Comparison of ENCODE assay signal across 26 cellular contexts in the genomic region with DNA sequence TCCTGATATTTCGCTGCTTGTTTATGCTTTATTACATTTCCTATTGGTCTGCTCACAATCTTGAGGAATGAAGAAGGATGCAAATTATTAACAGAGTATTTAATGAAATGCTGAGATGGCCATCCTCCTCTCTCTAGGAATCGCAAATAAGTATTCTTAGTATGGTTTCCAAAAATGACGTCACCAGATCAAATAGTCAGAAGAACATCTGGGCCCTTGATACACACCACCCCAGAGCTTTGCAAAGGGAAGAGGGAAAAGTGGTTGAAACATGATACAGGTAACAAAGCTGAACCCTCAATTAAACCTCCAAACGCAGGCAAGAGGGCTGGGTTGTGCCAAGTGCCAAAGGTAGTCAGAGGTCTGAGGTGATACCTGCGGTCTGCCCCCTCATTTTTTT.
DNase-seq lines count a peak whose midpoint lies in the region; ATAC-seq and TF ChIP-seq lines count a peak whose summit lies in the region.
"Had no signal": no experiment of that assay in that cellular context is flagged by ENCODE, and none has a peak within 500 bp of the region (broad histone marks: within the 10 kb centered on the region; RNA-seq: fewer than 3 reads in every experiment).

No MANE protein-coding gene starts in this region.

- no peaks in the 10 kb centered on the region for H3K79me2 ChIP-seq in H9 (ENCODE audit: insufficient read depth, low read length)
- H3K79me2 ChIP-seq: hepatocyte had no signal

- H3K79me1 ChIP-seq in H9 (ENCODE audit: insufficient read depth, low read depth, low read length, poor library complexity, severe bottlenecking): no peaks in the 10 kb centered on the region

- H3K9me3 ChIP-seq in aorta (ENCODE audit: control insufficient read depth, low read length): peaks cover 4% of the 10 kb centered on the region
- H3K9me3 ChIP-seq in H9 (ENCODE audit: control insufficient read depth, low read depth, low read length): no peaks in the 10 kb centered on the region
- H3K9me3 ChIP-seq: colonic mucosa, esophagus squamous epithelium, gastrocnemius medialis, left lung, Peyer's patch had no signal

- no peak overlapping the region for H2BK12ac ChIP-seq in H9 (ENCODE audit: insufficient read length, low read depth, low read length)

- H3K23me2 ChIP-seq in H9 (ENCODE audit: insufficient read length, low read depth, low read length, poor library complexity, severe bottlenecking): no peaks in the 10 kb centered on the region

- no peak for TF ChIP-seq CTCF in H9 (conservative IDR thresholded peaks at IDR 0.05)

- H3K27me3 ChIP-seq in aorta (ENCODE audit: control insufficient read depth in 1 of 2, insufficient read depth in 2 of 2, low read length in 1 of 2) (peaks cover 0 to 2% of the 10 kb centered on the region in 2 donors), H9 (ENCODE audit: insufficient read depth, low read length) (no peaks in the 10 kb centered on the region)
- H3K27me3 ChIP-seq: colonic mucosa, hepatocyte, left lung, Peyer's patch had no signal

- H2BK15ac ChIP-seq in H9 (ENCODE audit: low read depth, low read length): no peak overlapping the region

- no peak overlapping the region for H4K8ac ChIP-seq in H9 (replicated peaks; ENCODE audit: insufficient read length, low read depth, low read length)

- H4K5ac ChIP-seq in H9 (ENCODE audit: insufficient read length, low read depth, low read length): no peak overlapping the region

- H4K20me1 ChIP-seq in H9 (ENCODE audit: control insufficient read depth, insufficient read depth, insufficient read length): no peaks in the 10 kb centered on the region

- DNase-seq in DMS 273 (lab: John Stamatoyannopoulos, UW; ENCODE audit: unreplicated experiment) (peak; percentile 73), DMS79 (lab: John Stamatoyannopoulos, UW) (peak; percentile 96), NCI-H2029 treated with DMSO at 0.1 percent for 48 hours (lab: John Stamatoyannopoulos, UW) (peak; percentile 26), NCI-H69 (lab: John Stamatoyannopoulos, UW) (peak; percentile 52), posterior vena cava (ENCODE audit: low spot score) (no peak), aorta (no peak), H9 (no peak)
- DNase-seq: activated CD4-positive, alpha-beta T cell treated with anti-CD3 and anti-CD28 coated beads, Interleukin-2, amount 50 U/mL, for 4 hours; activated CD4-positive, CD25-positive, alpha-beta regulatory T cell; activated gamma-delta T cell treated with Interleukin-2 at 50 U/mL for 16 hours; colonic mucosa; esophagus squamous epithelium; gastrocnemius medialis; GM23248; naive thymus-derived CD8-positive, alpha-beta T cell; NCI-H2227 treated with DMSO at 0.1 percent for 48 hours; occipital lobe; SIG-M5; SW 1271 had no signal

- no peaks in the 10 kb centered on the region for H3K9me3 Mint-ChIP-seq in H9
- H3K9me3 Mint-ChIP-seq: type B pancreatic cell had no signal

- no peak overlapping the region for H2AK5ac ChIP-seq in H9 (ENCODE audit: insufficient read length, low read length)

- H2AFZ ChIP-seq in H9 (ENCODE audit: low read length): no peak overlapping the region
- H2AFZ ChIP-seq: GM23248, hepatocyte had no signal

- no peak overlapping the region for H3K4me3 Mint-ChIP-seq in H9
- H3K4me3 Mint-ChIP-seq: mesothelial cell of epicardium, type B pancreatic cell had no signal

- H2BK120ac ChIP-seq in H9 (ENCODE audit: low read depth, low read length, poor library complexity, severe bottlenecking): no peak overlapping the region

- no peaks in the 10 kb centered on the region; a peak in 1 of 7 replicates for H3K36me3 Mint-ChIP-seq in H9 (ENCODE audit: insufficient read depth in 1 of 3, low read depth in 3 of 3)
- H3K36me3 Mint-ChIP-seq: mesothelial cell of epicardium, type B pancreatic cell had no signal

- H3T11ph ChIP-seq in H9 (ENCODE audit: low read length): no peak overlapping the region

- no peak overlapping the region for H2BK5ac ChIP-seq in H9 (ENCODE audit: insufficient read length, low read length)

- WGBS in aorta, 2 donors: 77 to 78% methylated on average over 5 of the region's 5 CpGs
- WGBS in H9 (ENCODE audit: extremely low coverage, insufficient read length, low lambda C conversion rate): no CpG with 5 or more reads among the region's 5 CpGs

- no peaks in the 10 kb centered on the region for H3K36me3 ChIP-seq in aorta (ENCODE audit: control insufficient read depth in 1 of 2, insufficient read depth in 2 of 2, low read length in 1 of 2)
- H3K36me3 ChIP-seq: colonic mucosa, esophagus squamous epithelium, gastrocnemius medialis, left lung, Peyer's patch had no signal

- H3K4me1 ChIP-seq in aorta (ENCODE audit: control insufficient read depth in 1 of 2, insufficient read depth in 2 of 2, low read length in 2 of 2) (no peaks in the 10 kb centered on the region), H9 (ENCODE audit: insufficient read depth, low read length) (no peaks in the 10 kb centered on the region)
- H3K4me1 ChIP-seq: colonic mucosa, esophagus squamous epithelium, gastrocnemius medialis, left lung, Peyer's patch had no signal

- H3K4me3 ChIP-seq in aorta (ENCODE audit: low read length in 2 of 2): no peak overlapping the region
- H3K4me3 ChIP-seq: colonic mucosa, esophagus squamous epithelium, gastrocnemius medialis, GM23248, hepatocyte, left lung, Peyer's patch had no signal

- no peak overlapping the region for H2BK20ac ChIP-seq in H9 (ENCODE audit: low read depth, low read length, poor library complexity, severe bottlenecking)

- intact Hi-C loops in posterior vena cava (cut with DNase I): no loop called here
- intact Hi-C loops in aorta (cut with DNase I): no loop called here

- no peak overlapping the region for H3K23ac ChIP-seq in H9 (ENCODE audit: insufficient read length, low read depth, low read length)

- H3K18ac ChIP-seq in H9 (ENCODE audit: insufficient read length, low read depth, low read length): no peak overlapping the region

- peaks cover 2% of the 10 kb centered on the region; the same call in 1 of the 2 replicates for H3K27me3 Mint-ChIP-seq in H9 (ENCODE audit: low read depth)
- H3K27me3 Mint-ChIP-seq: type B pancreatic cell had no signal

- H3K14ac ChIP-seq in H9 (ENCODE audit: insufficient read depth, low read length): no peak overlapping the region

- H3K4me2 ChIP-seq in H9 (ENCODE audit: insufficient read depth, insufficient read length, low read length): no peak overlapping the region
- H3K4me2 ChIP-seq: hepatocyte had no signal

- no peak overlapping the region for H3K56ac ChIP-seq in H9 (ENCODE audit: insufficient read length, low read depth, low read length)

- no peak overlapping the region for H3K4ac ChIP-seq in H9 (ENCODE audit: low read depth, low read length)

- H4K91ac ChIP-seq in H9 (ENCODE audit: insufficient read length, low read depth, low read length): no peak overlapping the region

- no peak overlapping the region for H3K27ac ChIP-seq in aorta (ENCODE audit: low read depth in 1 of 2, low read length in 2 of 2)
- H3K27ac ChIP-seq in H9 (ENCODE audit: insufficient read length, low read depth, low read length): no peak overlapping the region
- H3K27ac ChIP-seq: C4-2B, colonic mucosa, esophagus squamous epithelium, gastrocnemius medialis, GM23248, hepatocyte, left lung, Peyer's patch had no signal

- H3K27ac Mint-ChIP-seq in H9: no peak overlapping the region; a peak in 1 of 7 replicates
- H3K27ac Mint-ChIP-seq: mesothelial cell of epicardium, type B pancreatic cell had no signal

- H3K4me1 Mint-ChIP-seq in H9: peaks cover 6% of the 10 kb centered on the region in 2 experiments
- H3K4me1 Mint-ChIP-seq: mesothelial cell of epicardium had no signal

- ATAC-seq in GM18861 (IDR thresholded peaks at IDR 0.05; ENCODE audit: unreplicated experiment) (no peak), aorta (ENCODE audit: low FRiP score) (no peak)
- ATAC-seq: gastrocnemius medialis; left lung; naive thymus-derived CD8-positive, alpha-beta T cell had no signal

- H3K9ac ChIP-seq in H9 (ENCODE audit: extremely low read depth, insufficient read length, low read length): no peak overlapping the region
- H3K9ac ChIP-seq: GM23248 had no signal

Comparison
In these comparisons a context has a peak if more than half of its experiments do, and no peak if none do; other contexts are left out.
1. DNase-seq: peak in DMS 273 (single experiment), DMS79 (single experiment), NCI-H2029 treated with DMSO at 0.1 percent for 48 hours (single experiment) and NCI-H69 (single experiment); none in posterior vena cava (single experiment), aorta (0 of 2) and H9 (single experiment).